ENCODE assay signal across 2 cellular contexts in genomic region chr3:183449791-183450190, GRCh38.
TF ChIP-seq lines count a peak whose summit lies in the region.

No MANE protein-coding gene starts in this region.

TF ChIP-seq in SK-N-SH, 30 proteins besides CTCF, POLR2A, EP300 and RAD21 (continued from another document):
- TF ChIP-seq ZBTB33 (IDR thresholded peaks at IDR 0.05; ENCODE audit: borderline replicate concordance, low read depth) (no peak), NRF1 (IDR thresholded peaks at IDR 0.05; ENCODE audit: low read depth, low read length) (no peak), POLR2AphosphoS5 (IDR thresholded peaks at IDR 0.05; ENCODE audit: low read depth, low read length) (no peak)
TF ChIP-seq in SK-N-SH: peak in this region for 0.

TF ChIP-seq in SK-N-SH treated with all-trans-retinoic acid at 6 μM for 48 hours, 23 proteins besides CTCF, POLR2A, EP300 and RAD21 (continued from another document):
- TF ChIP-seq TCF4 (CRISPR knock-in tag; IDR thresholded peaks at IDR 0.05; ENCODE audit: borderline replicate concordance) = no peak
- no peak for TF ChIP-seq SNAI2 (CRISPR knock-in tag; IDR thresholded peaks at IDR 0.05)
